25 cellular contexts compared by ENCODE assay signal in the genomic region with DNA sequence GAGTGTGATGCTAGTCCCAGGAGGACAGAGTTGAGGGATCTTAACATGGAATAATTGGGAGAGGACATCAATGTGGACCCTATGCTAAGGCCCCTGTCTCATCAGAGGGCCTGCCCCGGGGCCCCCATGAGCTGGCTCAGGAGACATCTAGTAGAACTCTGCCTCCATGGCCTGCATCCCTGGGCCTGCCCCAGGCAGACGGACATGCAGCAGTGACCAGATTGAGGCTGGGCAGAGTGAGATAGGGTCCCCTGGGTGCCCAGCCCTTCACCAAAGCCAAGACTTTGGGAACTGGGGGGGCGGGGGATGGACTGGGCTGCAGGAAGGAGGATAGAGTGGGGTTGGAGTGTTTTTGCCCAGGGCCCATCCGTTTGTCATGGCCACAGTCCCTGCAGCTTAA.
DNase-seq lines count a peak whose midpoint lies in the region; ATAC-seq and TF ChIP-seq lines count a peak whose summit lies in the region.
"Had no signal": no experiment of that assay in that cellular context is flagged by ENCODE, and none has a peak within 500 bp of the region (broad histone marks: within the 10 kb centered on the region; RNA-seq: fewer than 3 reads in every experiment).

No MANE protein-coding gene starts in this region.

- peak; percentile 15 for ATAC-seq in GM21360 (IDR thresholded peaks at IDR 0.05; ENCODE audit: unreplicated experiment)
- no peak for ATAC-seq in activated B cell treated with CpG ODN at 0.5 μM for 24 hours (ENCODE audit: low read depth)
- no peak for ATAC-seq in GM21529 (IDR thresholded peaks at IDR 0.05; ENCODE audit: unreplicated experiment)
- ATAC-seq in GM19324 (IDR thresholded peaks at IDR 0.05; ENCODE audit: low FRiP score, unreplicated experiment): no peak
- ATAC-seq in HG03045 (IDR thresholded peaks at IDR 0.05; ENCODE audit: unreplicated experiment): no peak
- ATAC-seq: activated CD8-positive, alpha-beta T cell treated with anti-CD3 and anti-CD28 coated beads, Interleukin-2, amount 10 ng/mL, durations not matched to agents 7 days and 5 days; left cardiac atrium had no signal

- H3K4me3 ChIP-seq in BE2C (ENCODE audit: low read depth, low read length): no peak overlapping the region
- H3K4me3 ChIP-seq: mucosa of descending colon had no signal

- TF ChIP-seq CTCF in CD14-positive monocyte (IDR thresholded peaks at IDR 0.05) (peak; percentile 4), activated B cell treated with CpG ODN at 0.5 μM for 24 hours (IDR thresholded peaks at IDR 0.05) (no peak), progenitor cell of endocrine pancreas (IDR thresholded peaks at IDR 0.05; ENCODE audit: unreplicated experiment) (no peak), BE2C (IDR thresholded peaks at IDR 0.05; ENCODE audit: low read depth, low read length) (no peak)

- CTCF ChIA-PET in activated B cell treated with CpG ODN at 0.5 μM for 24 hours (lab: Charles Lee): interaction anchor here (0.6 kb wide), 1 partner anchor 42 kb away, joined by 3 read pairs; no protein-coding TSS in a partner anchor

- peak overlapping the region in 1 of 2 donors; percentile 16 for H3K4me3 Mint-ChIP-seq in CD14-positive monocyte
- no peak overlapping the region for H3K4me3 Mint-ChIP-seq in activated B cell treated with CpG ODN at 0.5 μM for 24 hours
- no peak overlapping the region for H3K4me3 Mint-ChIP-seq in progenitor cell of endocrine pancreas (ENCODE audit: low read depth)
- H3K4me3 Mint-ChIP-seq: activated CD8-positive, alpha-beta T cell treated with anti-CD3 and anti-CD28 coated beads, Interleukin-2, amount 10 ng/mL, durations not matched to agents 7 days and 5 days; HFFc6; nephron had no signal

- peaks cover 37% of the 10 kb centered on the region for H3K4me1 Mint-ChIP-seq in CD14-positive monocyte
- peaks cover 62% of the 10 kb centered on the region for H3K4me1 Mint-ChIP-seq in activated B cell treated with CpG ODN at 0.5 μM for 24 hours
- no peaks in the 10 kb centered on the region for H3K4me1 Mint-ChIP-seq in progenitor cell of endocrine pancreas (ENCODE audit: low read depth)

- H3K9me3 Mint-ChIP-seq in CD14-positive monocyte: peaks cover 0 to 7% (median 3%) of the 10 kb centered on the region in 7 donors
- peaks cover 2% of the 10 kb centered on the region for H3K9me3 Mint-ChIP-seq in activated B cell treated with CpG ODN at 0.5 μM for 24 hours
- no peaks in the 10 kb centered on the region for H3K9me3 Mint-ChIP-seq in progenitor cell of endocrine pancreas (ENCODE audit: low read depth)
- H3K9me3 Mint-ChIP-seq: activated naive CD4-positive, alpha-beta T cell treated with anti-CD3 and anti-CD28 coated beads, Interleukin-2, amount 50 U/mL, for 72 hours; nephron had no signal

- H3K4me1 ChIP-seq in BE2C: peaks cover 19% of the 10 kb centered on the region

- H3K27ac Mint-ChIP-seq in CD14-positive monocyte: peak overlapping the region in 5 of 7 donors; percentile 57 to 77 (median 66)
- H3K27ac Mint-ChIP-seq in activated B cell treated with CpG ODN at 0.5 μM for 24 hours: peak overlapping the region; percentile 83
- peak overlapping the region; percentile 81 for H3K27ac Mint-ChIP-seq in progenitor cell of endocrine pancreas
- H3K27ac Mint-ChIP-seq: activated naive CD4-positive, alpha-beta T cell treated with anti-CD3 and anti-CD28 coated beads, Interleukin-2, amount 50 U/mL, for 72 hours; HFFc6 had no signal

- H3K36me3 ChIP-seq in BE2C: peaks cover 67% of the 10 kb centered on the region

- no peaks in the 10 kb centered on the region for H3K9me3 ChIP-seq in BE2C
- H3K9me3 ChIP-seq: mucosa of descending colon had no signal

- intact Hi-C loops in CD14-positive monocyte (cut with micrococcal nuclease) (no loop called here), activated B cell treated with CpG ODN at 0.5 μM for 24 hours (cut with micrococcal nuclease) (loop anchor here (1.0 to 10.0 kb wide), 7 partner anchors 10 to 707 kb away; a partner anchor contains a TSS)

- H3K36me3 Mint-ChIP-seq in CD14-positive monocyte (peaks cover 16 to 27% of the 10 kb centered on the region in 2 donors), activated B cell treated with CpG ODN at 0.5 μM for 24 hours (ENCODE audit: low read depth) (peaks cover 34% of the 10 kb centered on the region), progenitor cell of endocrine pancreas (ENCODE audit: insufficient read depth) (peaks cover 33% of the 10 kb centered on the region)

- POLR2A ChIA-PET in activated B cell treated with CpG ODN at 0.5 μM for 24 hours (lab: Charles Lee): interaction anchor here (0.7 to 1.6 kb wide), 6 partner anchors 9 to 78 kb away, joined by 3 to 6 read pairs (median 4); no protein-coding TSS in a partner anchor

- H3K27me3 Mint-ChIP-seq in CD14-positive monocyte (ENCODE audit: low read depth in 3 of 3) (peaks cover 0 to 2% (median 0%) of the 10 kb centered on the region in 3 donors), activated B cell treated with CpG ODN at 0.5 μM for 24 hours (no peaks in the 10 kb centered on the region), progenitor cell of endocrine pancreas (no peaks in the 10 kb centered on the region)

- DNase-seq in CD14-positive monocyte (ENCODE audit: low spot score) (no peak), activated B cell treated with CpG ODN at 0.5 μM for 24 hours (no peak), progenitor cell of endocrine pancreas (ENCODE audit: low spot score, unreplicated experiment) (no peak), BE2C (no peak)
- DNase-seq: activated CD4-positive, alpha-beta T cell treated with anti-CD3 and anti-CD28 coated beads for 4 hours; activated CD8-positive, alpha-beta T cell treated with anti-CD3 and anti-CD28 coated beads, Interleukin-2, amount 10 ng/mL, durations not matched to agents 7 days and 5 days; DMS153; effector CD4-positive, alpha-beta T cell; hypothalamus; Kasumi-1; left cardiac atrium; mucosa of descending colon; NCI-H1436; NCI-H226; NCI-H526 treated with DMSO at 0.1 percent for 48 hours; stimulated activated naive CD8-positive, alpha-beta T cell treated with anti-CD3 and anti-CD28 coated beads, Interleukin-15, Interleukin-2, amounts not matched to agents 100 U/mL and 50 U/mL, for 24 hours; SW 1271; T1000 had no signal

- no peaks in the 10 kb centered on the region for H3K27me3 ChIP-seq in BE2C
